Comparison of ENCODE assay signal across 19 cellular contexts in genomic region chr2:15633043-15633970, GRCh38. TPM values are rescaled to one million over a fixed set of nuclear protein-coding genes. Genes with fewer than 3 reads are reported as not detected.
DNase-seq lines count a peak whose midpoint lies in the region; ATAC-seq, FAIRE-seq and TF ChIP-seq lines count a peak whose summit lies in the region.
"Had no signal": no experiment of that assay in that cellular context is flagged by ENCODE, and none has a peak within 500 bp of the region (broad histone marks: within the 10 kb centered on the region; RNA-seq: fewer than 3 reads in every experiment).

No MANE protein-coding gene starts in this region.

- intact Hi-C loops in activated CD4-positive, alpha-beta T cell treated with anti-CD3 and anti-CD28 coated beads for 36 hours (cut with DNase I, micrococcal nuclease), result no loop called here
- intact Hi-C loops in mammary epithelial cell (cut with micrococcal nuclease) (no loop called here), breast epithelium (cut with DNase I; ENCODE audit: low total_unique reads) (no loop called here)

- H3K36me3 ChIP-seq in mammary epithelial cell (ENCODE audit: insufficient read depth, low read length) (peaks cover 25% of the 10 kb centered on the region), breast epithelium (no peaks in the 10 kb centered on the region), bronchial epithelial cell (ENCODE audit: control insufficient read depth, insufficient read depth, low read length) (peaks cover 5% of the 10 kb centered on the region), trophoblast cell (ENCODE audit: control insufficient read depth in 1 of 2, insufficient read depth in 2 of 2, low read length in 2 of 2) (peaks cover 9 to 19% of the 10 kb centered on the region in 2 experiments)

- no peak overlapping the region for H3K9ac ChIP-seq in mammary epithelial cell (ENCODE audit: insufficient read depth, low read length)
- no peak overlapping the region for H3K9ac ChIP-seq in trophoblast cell (ENCODE audit: low read length)

- peak overlapping the region; percentile 39 for H2BK120ac ChIP-seq in trophoblast cell (ENCODE audit: insufficient read depth, low read length, poor library complexity)

- CTCF ChIA-PET in activated CD4-positive, alpha-beta T cell treated with anti-CD3 and anti-CD28 coated beads for 36 hours (lab: Charles Lee), result interaction anchor here (0.6 kb wide), 1 partner anchor 1286 kb away, joined by 5 read pairs; no protein-coding TSS in a partner anchor
- CTCF ChIA-PET in mammary epithelial cell (lab: Charles Lee; ENCODE audit: low non-redundant PET), result no interaction called here

- dilution Hi-C loops in mammary epithelial cell (cut with HindIII; ENCODE audit: low sequenced_read_pairs), result no loop called here

- peak overlapping the region; percentile 48 for H3K14ac ChIP-seq in trophoblast cell (ENCODE audit: low read length)

- no peaks in the 10 kb centered on the region for H4K20me1 ChIP-seq in mammary epithelial cell (ENCODE audit: insufficient read depth, low read length)

- peaks cover 29% of the 10 kb centered on the region for H3K36me3 Mint-ChIP-seq in activated CD4-positive, alpha-beta T cell treated with anti-CD3 and anti-CD28 coated beads for 36 hours (ENCODE audit: low read depth)

- peaks cover 11% of the 10 kb centered on the region for H3K79me1 ChIP-seq in trophoblast cell (ENCODE audit: low read length)

- H3K27ac ChIP-seq in mammary epithelial cell (ENCODE audit: insufficient read depth, low read depth, low read length) (no peak overlapping the region), breast epithelium (no peak overlapping the region), trophoblast cell (ENCODE audit: low read depth, low read length) (no peak overlapping the region)
- H3K27ac ChIP-seq: 22Rv1, C4-2B, PC-9 had no signal

- H3K79me2 ChIP-seq in mammary epithelial cell (ENCODE audit: insufficient read depth, low read length), result no peaks in the 10 kb centered on the region
- H3K79me2 ChIP-seq in trophoblast cell (ENCODE audit: control insufficient read depth, insufficient read depth, low read length, poor library complexity), result no peaks in the 10 kb centered on the region

- no peak overlapping the region for H3K4me3 Mint-ChIP-seq in activated CD4-positive, alpha-beta T cell treated with anti-CD3 and anti-CD28 coated beads for 36 hours

- H3K27me3 ChIP-seq in mammary epithelial cell (ENCODE audit: insufficient read depth, low read length) (no peaks in the 10 kb centered on the region), breast epithelium (no peaks in the 10 kb centered on the region), bronchial epithelial cell (ENCODE audit: control insufficient read depth, insufficient read depth, low read length) (no peaks in the 10 kb centered on the region), trophoblast cell (ENCODE audit: insufficient read depth, low read length) (no peaks in the 10 kb centered on the region)

- peak; percentile 61 for ATAC-seq in activated CD4-positive, alpha-beta T cell treated with anti-CD3 and anti-CD28 coated beads for 36 hours
- ATAC-seq in GM18502 (IDR thresholded peaks at IDR 0.05; ENCODE audit: poor library complexity, unreplicated experiment), result no peak

- no peak overlapping the region for H3K23ac ChIP-seq in trophoblast cell (ENCODE audit: low read length)

- H3K4me2 ChIP-seq in mammary epithelial cell (ENCODE audit: insufficient read depth, low read depth, low read length) (no peak overlapping the region), trophoblast cell (ENCODE audit: low read length) (no peak overlapping the region)
- H3K4me2 ChIP-seq: PC-9 had no signal

- peak overlapping the region; percentile 0 for H4K12ac ChIP-seq in trophoblast cell (ENCODE audit: low read depth, low read length)

- TF ChIP-seq POLR2A in breast epithelium (IDR thresholded peaks at IDR 0.05), result no peak

- H3K9me3 ChIP-seq in mammary epithelial cell (replicated peaks; ENCODE audit: insufficient read depth, low read length) (no peaks in the 10 kb centered on the region), breast epithelium (no peaks in the 10 kb centered on the region), trophoblast cell (ENCODE audit: insufficient read depth, low read depth, low read length) (no peaks in the 10 kb centered on the region)

- WGBS in mammary epithelial cell (ENCODE audit: low coverage, missing lambda C conversion rate), result 56% methylated on average over 4 of the region's 4 CpGs
- whole genome bisulfite sequencing in trophoblast cell (ENCODE audit: extremely low coverage, insufficient coverage, insufficient read length), result no CpG with 5 or more reads among the region's 4 CpGs

- H3K4me3 ChIP-seq in mammary epithelial cell (replicated peaks in 1 of 3; ENCODE audit: insufficient read depth in 1 of 3, low read depth in 2 of 3, low read length in 3 of 3) (no peak overlapping the region), breast epithelium (no peak overlapping the region), bronchial epithelial cell (ENCODE audit: low read depth, low read length) (no peak overlapping the region), trophoblast cell (ENCODE audit: low read depth, low read length) (no peak overlapping the region)
- H3K4me3 ChIP-seq: PC-9 had no signal

- H3K4ac ChIP-seq in trophoblast cell (ENCODE audit: low read depth, low read length), result no peak overlapping the region

- H3K4me1 Mint-ChIP-seq in activated CD4-positive, alpha-beta T cell treated with anti-CD3 and anti-CD28 coated beads for 36 hours, result peaks cover 3% of the 10 kb centered on the region

- no peaks in the 10 kb centered on the region for H3K27me3 Mint-ChIP-seq in activated CD4-positive, alpha-beta T cell treated with anti-CD3 and anti-CD28 coated beads for 36 hours

- H2BK12ac ChIP-seq in trophoblast cell (ENCODE audit: low read length), result peak overlapping the region; percentile 81

- H3K9me3 Mint-ChIP-seq in activated CD4-positive, alpha-beta T cell treated with anti-CD3 and anti-CD28 coated beads for 36 hours (ENCODE audit: low read depth), result no peaks in the 10 kb centered on the region

- TF ChIP-seq CTCF in mammary epithelial cell (conservative IDR thresholded peaks at IDR 0.05 in 1 of 2, IDR thresholded peaks at IDR 0.05 in 1 of 2; ENCODE audit: extremely low read depth in 1 of 2, insufficient read depth in 1 of 2, low read depth in 1 of 2, low read length in 2 of 2) (no peak), breast epithelium (IDR thresholded peaks at IDR 0.05) (no peak), bronchial epithelial cell (IDR thresholded peaks at IDR 0.05; ENCODE audit: insufficient read depth, low read length, severe bottlenecking) (no peak)

- no TSS peak for BruUV-seq in mammary epithelial cell (replicated peaks; lab: Mats Ljungman, UMichigan)

- in situ Hi-C loops in mammary epithelial cell (cut with MboI; ENCODE audit: low sequenced_read_pairs in 2 of 2), result loop anchor here (10.0 to 25.0 kb wide), 4 partner anchors 304 to 981 kb away; partner anchors contain the start of gene MYCN (in 1 of the 2)

- POLR2A ChIA-PET in activated CD4-positive, alpha-beta T cell treated with anti-CD3 and anti-CD28 coated beads for 36 hours (lab: Charles Lee), result no interaction called here

- peak overlapping the region; percentile 26 for H3K27ac Mint-ChIP-seq in activated CD4-positive, alpha-beta T cell treated with anti-CD3 and anti-CD28 coated beads for 36 hours

- no peak overlapping the region for H2BK5ac ChIP-seq in trophoblast cell (ENCODE audit: low read depth, low read length, poor library complexity)

- no peak for DNase-seq in activated CD4-positive, alpha-beta T cell treated with anti-CD3 and anti-CD28 coated beads for 36 hours
- DNase-seq in activated CD4-positive, alpha-beta T cell treated with anti-CD3 and anti-CD28 coated beads for 48 hours, result no peak
- DNase-seq in mammary epithelial cell (peak; percentile 21), breast epithelium (ENCODE audit: low spot score in 2 of 2) (no peak), bronchial epithelial cell (ENCODE audit: low read depth) (peak; percentile 84), trophoblast cell (no peak), GOT3 (lab: John Stamatoyannopoulos, UW) (no peak)
- DNase-seq: AML-193, DND-41, H7, KG1, NCI-H1417, NCI-H187, NCI-H226, NCI-H524 treated with DMSO at 0.1 percent for 48 hours, PC-9 had no signal

- FAIRE-seq in bronchial epithelial cell (lab: Jason Lieb, UNC), result no peak

- H4K91ac ChIP-seq in trophoblast cell (ENCODE audit: low read depth, low read length), result peak overlapping the region; percentile 69

- no peak overlapping the region for H2AK5ac ChIP-seq in trophoblast cell (ENCODE audit: low read length)

- no peak overlapping the region for H2AFZ ChIP-seq in mammary epithelial cell (ENCODE audit: low read depth, low read length)
- no peak overlapping the region for H2AFZ ChIP-seq in trophoblast cell (ENCODE audit: insufficient read depth, low read length, poor library complexity)
- H2AFZ ChIP-seq: PC-9 had no signal

- no peak overlapping the region for H3K18ac ChIP-seq in trophoblast cell (ENCODE audit: low read length)

- H3K4me1 ChIP-seq in mammary epithelial cell (ENCODE audit: insufficient read depth, low read length), result no peaks in the 10 kb centered on the region
- H3K4me1 ChIP-seq in breast epithelium, result no peaks in the 10 kb centered on the region
- peaks cover 3 to 13% of the 10 kb centered on the region in 2 experiments for H3K4me1 ChIP-seq in trophoblast cell (ENCODE audit: control insufficient read depth in 1 of 2, insufficient read depth in 2 of 2, low read length in 2 of 2)

- H4K8ac ChIP-seq in trophoblast cell (ENCODE audit: low read depth, low read length), result peak overlapping the region; percentile 7

RNA-seq across cellular contexts. Expression of gene DDX1, which starts 41.6 kb away (rescaled TPM):
- total RNA-seq in activated CD4-positive, alpha-beta T cell treated with anti-CD3 and anti-CD28 coated beads for 36 hours, result 10 to 100 TPM; 87.6 to 96.2 TPM
- total RNA-seq in mammary epithelial cell, result 100 to 1,000 TPM in 1 of 2 donors, 10 to 100 TPM in 1; 47.2 to 107 TPM
- 71.0 TPM for polyA plus RNA-seq in mammary epithelial cell
- polyA minus RNA-seq in mammary epithelial cell, result 51.1 TPM
- 10 to 100 TPM; 57.4 to 72.6 (median 71.0) TPM for total RNA-seq in breast epithelium
- 68.2 and 81.3 TPM in 2 replicates for total RNA-seq in bronchial epithelial cell
- polyA plus RNA-seq in trophoblast cell (2013), result 93.8 and 94.8 TPM in 2 replicates

Comparison
In these comparisons a context has a peak if more than half of its experiments do, and no peak if none do; other contexts are left out.
1. DNase-seq: peak in mammary epithelial cell (single experiment) and bronchial epithelial cell (single experiment); none in activated CD4-positive, alpha-beta T cell treated with anti-CD3 and anti-CD28 coated beads for 36 hours (single experiment), activated CD4-positive, alpha-beta T cell treated with anti-CD3 and anti-CD28 coated beads for 48 hours (single experiment), breast epithelium (0 of 2), trophoblast cell (0 of 2) and GOT3 (single experiment).